In the genomic region with DNA sequence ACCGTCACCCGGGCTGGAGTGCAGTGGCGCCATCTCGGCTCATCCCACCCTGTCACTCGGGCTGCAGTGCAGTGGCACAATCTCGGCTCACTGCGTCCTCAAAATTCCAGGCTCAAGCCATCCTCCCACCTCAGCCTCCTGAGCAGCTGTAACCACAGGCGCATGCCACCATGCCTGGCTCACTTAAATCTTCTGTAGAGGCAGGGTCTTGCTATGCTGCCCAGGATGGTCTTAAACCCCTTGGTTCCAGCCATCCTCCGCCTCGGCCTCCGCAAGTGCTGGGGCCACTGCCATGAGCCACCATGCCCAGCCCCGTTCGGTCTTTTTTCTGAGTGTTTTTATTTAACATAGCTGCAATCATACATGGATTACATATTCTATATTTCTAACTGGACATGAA, we compare ENCODE assay signal across 24 cellular contexts. TPM values are rescaled to one million over a fixed set of nuclear protein-coding genes. Genes with fewer than 3 reads are reported as not detected.
"Had no signal": no experiment of that assay in that cellular context is flagged by ENCODE, and none has a peak within 500 bp of the region (broad histone marks: within the 10 kb centered on the region; RNA-seq: fewer than 3 reads in every experiment).

No MANE protein-coding gene starts in this region.

- H3K4me3 ChIP-seq: ascending aorta, cardiac muscle cell, SJSA1 had no signal

- DNase-seq: activated CD4-positive, alpha-beta T cell treated with anti-CD3 and anti-CD28 coated beads for 36 hours; activated CD4-positive, alpha-beta T cell treated with anti-CD3 and anti-CD28 coated beads, Interleukin-2, amount 10 ng/mL, durations not matched to agents 7 days and 5 days; activated CD4-positive, alpha-beta T cell treated with anti-CD3 and anti-CD28 coated beads, Interleukin-2, amount 50 U/mL, for 48 hours; activated CD8-positive, alpha-beta T cell treated with anti-CD3 and anti-CD28 coated beads, Interleukin-2, amount 10 ng/mL, durations not matched to agents 7 days and 5 days; activated naive CD4-positive, alpha-beta T cell treated with anti-CD3 and anti-CD28 coated beads, Interleukin-2, amount 10 ng/mL, durations not matched to agents 7 days and 5 days; activated naive CD8-positive, alpha-beta T cell treated with anti-CD3 and anti-CD28 coated beads, Interleukin-2, amount 50 U/mL, for 24 hours; activated T-cell treated with anti-CD3 and anti-CD28 coated beads, Interleukin-2, amount 50 U/mL, for 24 hours; MM.1S; MV-4-11; NCI-H1092; NCI-H1436 treated with DMSO at 0.1 percent for 48 hours; NCI-H1694 treated with DMSO at 0.1 percent for 48 hours; NCI-H2029; NCI-H345; NCI-H524 treated with DMSO at 0.1 percent for 48 hours; SHP77 treated with DMSO at 0.1 percent for 48 hours had no signal

- H3K36me3 ChIP-seq: SJSA1 had no signal

- ATAC-seq: activated CD4-positive, alpha-beta T cell treated with anti-CD3 and anti-CD28 coated beads for 36 hours; activated CD4-positive, CD25-positive, alpha-beta regulatory T cell treated with anti-CD3 and anti-CD28 coated beads, Interleukin-2, amount 50 U/mL, for 24 hours; activated CD8-positive, alpha-beta T cell treated with anti-CD3 and anti-CD28 coated beads, Interleukin-2, amount 10 ng/mL, durations not matched to agents 7 days and 5 days; activated naive CD8-positive, alpha-beta T cell treated with anti-CD3 and anti-CD28 coated beads, Interleukin-2, amount 50 U/mL, for 24 hours; Panc1; WTC11 had no signal

- H3K9me3 ChIP-seq: SJSA1, SK-N-SH had no signal

- H3K4me1 ChIP-seq: SJSA1 had no signal

- H3K27ac ChIP-seq: ascending aorta, cardiac muscle cell, KMS-11, SJSA1 had no signal

- H3K27me3 ChIP-seq: ascending aorta, cardiac muscle cell, SJSA1 had no signal

RNA-seq across cellular contexts. Expression of gene GPER1, which starts 41.5 kb away (rescaled TPM):
- total RNA-seq: activated CD4-positive, alpha-beta T cell treated with anti-CD3 and anti-CD28 coated beads for 36 hours; SJSA1 had no signal
